ENCODE assay signal across 12 cellular contexts in the genomic region with DNA sequence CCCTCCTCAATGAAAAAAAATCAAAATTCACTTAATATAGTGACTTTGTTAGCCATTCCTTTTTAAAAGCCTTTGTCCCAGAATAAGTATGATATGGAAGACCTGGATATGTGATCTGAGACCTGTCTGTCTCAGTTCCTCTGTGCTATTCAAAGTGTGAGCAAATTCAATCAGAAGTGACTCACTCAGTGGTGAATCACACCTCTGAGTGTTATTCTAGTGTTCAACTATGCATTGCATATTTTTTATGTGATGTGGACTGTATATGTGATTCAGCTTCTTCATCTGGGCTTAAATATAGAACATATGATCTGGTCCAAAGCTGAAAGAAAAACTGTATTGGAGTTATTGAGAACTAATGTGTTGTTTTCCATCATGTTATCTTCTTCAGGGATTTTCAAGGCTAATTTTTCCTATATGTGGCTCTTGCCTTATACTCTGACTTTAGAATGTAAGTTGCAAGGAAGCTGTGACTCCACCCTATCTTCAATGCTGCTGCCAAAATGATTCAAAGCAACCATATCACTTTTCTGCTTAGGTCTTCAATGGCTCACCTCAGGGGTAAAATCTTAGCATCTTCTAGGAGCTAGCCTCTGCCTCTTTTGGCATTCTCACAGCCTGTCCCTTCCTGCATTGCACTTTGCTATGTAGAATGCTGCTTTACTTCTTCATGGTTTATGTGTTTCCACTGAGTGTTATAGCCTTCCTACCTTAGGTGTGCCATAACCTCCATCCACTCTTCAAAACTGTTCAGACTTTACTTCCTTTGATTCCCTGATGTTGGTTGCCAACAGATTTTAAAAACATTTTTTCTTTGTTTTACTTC.
DNase-seq lines count a peak whose midpoint lies in the region; ATAC-seq and TF ChIP-seq lines count a peak whose summit lies in the region.
"Had no signal": no experiment of that assay in that cellular context is flagged by ENCODE, and none has a peak within 500 bp of the region (broad histone marks: within the 10 kb centered on the region; RNA-seq: fewer than 3 reads in every experiment).

No MANE protein-coding gene starts in this region.

- peak overlapping the region; percentile 49 for H3K27ac ChIP-seq in epithelial cell of prostate
- no peak overlapping the region for H3K27ac ChIP-seq in MM.1S (ENCODE audit: low read length)
- H3K27ac ChIP-seq: 22Rv1 had no signal

- no peaks in the 10 kb centered on the region for H3K9me3 ChIP-seq in MM.1S (replicated peaks; ENCODE audit: insufficient read depth, low read length)

- H3K79me2 ChIP-seq in MM.1S (ENCODE audit: low read length): no peaks in the 10 kb centered on the region

- H3K4me1 ChIP-seq in MM.1S (ENCODE audit: low read length): no peaks in the 10 kb centered on the region

- no peak overlapping the region for H3K4me2 ChIP-seq in MM.1S (ENCODE audit: low read depth, low read length)

- peaks cover 6% of the 10 kb centered on the region for H3K4me1 Mint-ChIP-seq in stimulated activated effector memory CD8-positive, alpha-beta T cell treated with anti-CD3 and anti-CD28 coated beads, Interleukin-12 subunit alpha, Interleukin-12 subunit beta, amount 100 ng/mL, for 72 hours
- H3K4me1 Mint-ChIP-seq: activated B cell treated with CpG ODN at 0.5 μM for 24 hours, memory B cell had no signal

- H3K9ac ChIP-seq in MM.1S (ENCODE audit: low read length): no peak overlapping the region

- H3F3A ChIP-seq in MM.1S (ENCODE audit: insufficient read depth, low read length): no peaks in the 10 kb centered on the region

- H3K4me3 Mint-ChIP-seq in stimulated activated effector memory CD8-positive, alpha-beta T cell treated with anti-CD3 and anti-CD28 coated beads, Interleukin-12 subunit alpha, Interleukin-12 subunit beta, amount 100 ng/mL, for 72 hours: no peak overlapping the region
- H3K4me3 Mint-ChIP-seq: activated B cell treated with CpG ODN at 0.5 μM for 24 hours, memory B cell had no signal

- no peak for TF ChIP-seq CTCF in MM.1S (IDR thresholded peaks at IDR 0.05; ENCODE audit: low read length)

- no peaks in the 10 kb centered on the region for H3K9me2 ChIP-seq in MM.1S (replicated peaks; ENCODE audit: insufficient read depth, low read length)

- no peak overlapping the region for H3K4me3 ChIP-seq in MM.1S (ENCODE audit: low read length)

- no peak overlapping the region for H2AFZ ChIP-seq in MM.1S (ENCODE audit: low read length)

- DNase-seq in NCI-H2171 treated with DMSO at 0.1 percent for 48 hours (lab: John Stamatoyannopoulos, UW) (peak; percentile 32), NCI-H2171 (lab: John Stamatoyannopoulos, UW) (no peak), M059J (ENCODE audit: low read depth) (peak; percentile 83), epithelial cell of prostate (ENCODE audit: low read depth, low spot score) (peak; percentile 50), MM.1S (no peak)
- no peak for DNase-seq in stimulated activated effector memory CD8-positive, alpha-beta T cell treated with anti-CD3 and anti-CD28 coated beads, Interleukin-12 subunit alpha, Interleukin-12 subunit beta, amount 100 ng/mL, for 72 hours (ENCODE audit: low spot score in 2 of 2)
- DNase-seq in activated CD4-positive, alpha-beta T cell treated with anti-CD3 and anti-CD28 coated beads for 1 hour: no peak
- DNase-seq: activated B cell treated with CpG ODN at 0.5 μM for 24 hours; stimulated activated CD4-positive, alpha-beta T cell treated with anti-CD3 and anti-CD28 coated beads, Interleukin-4, amount 100 ng/mL, for 4 hours had no signal

- no peaks in the 10 kb centered on the region for H3K9me3 Mint-ChIP-seq in stimulated activated effector memory CD8-positive, alpha-beta T cell treated with anti-CD3 and anti-CD28 coated beads, Interleukin-12 subunit alpha, Interleukin-12 subunit beta, amount 100 ng/mL, for 72 hours
- H3K9me3 Mint-ChIP-seq: activated B cell treated with CpG ODN at 0.5 μM for 24 hours, memory B cell had no signal

- H3K27ac Mint-ChIP-seq in stimulated activated effector memory CD8-positive, alpha-beta T cell treated with anti-CD3 and anti-CD28 coated beads, Interleukin-12 subunit alpha, Interleukin-12 subunit beta, amount 100 ng/mL, for 72 hours: no peak overlapping the region
- H3K27ac Mint-ChIP-seq: activated B cell treated with CpG ODN at 0.5 μM for 24 hours, memory B cell had no signal

- no peaks in the 10 kb centered on the region for H3K36me3 Mint-ChIP-seq in stimulated activated effector memory CD8-positive, alpha-beta T cell treated with anti-CD3 and anti-CD28 coated beads, Interleukin-12 subunit alpha, Interleukin-12 subunit beta, amount 100 ng/mL, for 72 hours
- H3K36me3 Mint-ChIP-seq: memory B cell had no signal

- H3K27me3 ChIP-seq in MM.1S (replicated peaks; ENCODE audit: insufficient read depth, low read length): no peaks in the 10 kb centered on the region

- H4K20me1 ChIP-seq in MM.1S (ENCODE audit: insufficient read depth, low read length): no peaks in the 10 kb centered on the region

- no peaks in the 10 kb centered on the region for H3K36me3 ChIP-seq in MM.1S (replicated peaks; ENCODE audit: insufficient read depth, low read length)

- ATAC-seq in stimulated activated effector memory CD8-positive, alpha-beta T cell treated with anti-CD3 and anti-CD28 coated beads, Interleukin-12 subunit alpha, Interleukin-12 subunit beta, amount 100 ng/mL, for 72 hours: peak; percentile 87
- ATAC-seq in HG03571 (IDR thresholded peaks at IDR 0.05; ENCODE audit: unreplicated experiment): no peak

Comparison
In these comparisons a context has a peak if more than half of its experiments do, and no peak if none do; other contexts are left out.
1. DNase-seq: peak in NCI-H2171 treated with DMSO at 0.1 percent for 48 hours (single experiment), M059J (single experiment) and epithelial cell of prostate (single experiment); none in NCI-H2171 (single experiment), stimulated activated effector memory CD8-positive, alpha-beta T cell treated with anti-CD3 and anti-CD28 coated beads, Interleukin-12 subunit alpha, Interleukin-12 subunit beta, amount 100 ng/mL, for 72 hours (0 of 2), MM.1S (single experiment) and activated CD4-positive, alpha-beta T cell treated with anti-CD3 and anti-CD28 coated beads for 1 hour (single experiment).